Comparison of ENCODE assay signal across 8 cellular contexts in the genomic region with DNA sequence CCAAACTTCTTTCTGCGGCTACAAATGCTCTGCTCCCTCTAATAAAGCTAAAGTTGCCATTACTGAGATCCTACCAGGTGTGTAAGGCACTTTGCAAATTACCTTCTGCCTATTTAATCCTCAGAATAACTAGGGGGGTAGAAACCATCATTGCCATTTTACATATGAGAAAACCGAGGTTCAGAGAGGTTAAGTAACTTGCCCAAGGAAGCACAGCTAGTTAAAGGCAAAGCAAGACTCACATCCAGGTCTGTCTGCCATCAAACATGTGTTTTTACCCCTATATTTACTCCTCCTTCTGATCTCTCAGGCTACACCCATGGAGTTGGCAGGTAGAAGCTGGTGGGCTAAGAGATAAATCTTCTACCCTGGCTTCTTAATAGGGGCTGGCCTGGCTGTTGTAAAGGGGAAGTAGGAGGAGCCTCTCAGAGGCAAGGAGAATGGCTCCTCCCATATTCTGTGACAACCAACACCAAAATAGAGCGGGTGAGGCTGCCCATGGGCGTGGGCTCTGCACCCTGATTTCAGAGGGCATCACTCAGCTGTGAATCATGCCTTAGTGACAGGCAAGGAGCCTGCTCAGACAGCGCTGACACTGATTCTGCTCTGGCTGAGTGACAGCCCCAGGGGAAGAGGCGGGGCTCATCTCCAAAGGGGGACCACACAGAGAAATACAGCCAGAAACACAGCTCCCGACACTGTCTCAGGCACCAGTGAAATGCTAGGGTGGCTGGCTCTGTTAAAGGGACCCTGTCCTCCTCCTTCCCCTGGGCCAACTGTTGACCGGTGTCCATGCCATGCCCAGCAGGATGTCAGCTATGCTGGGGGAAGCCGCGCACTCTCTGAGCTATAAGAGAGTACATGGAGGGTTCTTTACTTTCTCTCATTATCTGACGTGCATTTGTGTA.
DNase-seq lines count a peak whose midpoint lies in the region; ATAC-seq and TF ChIP-seq lines count a peak whose summit lies in the region.

No MANE protein-coding gene starts in this region.

- 69 to 71% methylated on average over 9 to 11 of the region's 11 CpGs for WGBS in testis, 2 donors

- ATAC-seq in HG03139 (IDR thresholded peaks at IDR 0.05; ENCODE audit: unreplicated experiment) (peak; percentile 69), left cardiac atrium (peak; percentile 92 to 96)

- peak overlapping the region in 12 of 21 experiments; percentile 1 to 73 (median 52) for H3K27ac ChIP-seq in skin epidermis
- no peak overlapping the region for H3K27ac ChIP-seq in testis

- TF ChIP-seq POLR2A in testis (IDR thresholded peaks at IDR 0.05) = no peak

- no peaks in the 10 kb centered on the region for H3K9me3 ChIP-seq in testis

- no peaks in the 10 kb centered on the region for H3K36me3 ChIP-seq in testis (ENCODE audit: low read depth, missing control alignments)

- H3K4me1 ChIP-seq in testis = no peaks in the 10 kb centered on the region

- H3K27me3 ChIP-seq in testis = no peaks in the 10 kb centered on the region

- TF ChIP-seq CTCF in testis (IDR thresholded peaks at IDR 0.05) = no peak

- H3K4me3 ChIP-seq in skin epidermis = peak overlapping the region in 2 of 7 experiments; percentile 10 to 12
- H3K4me3 ChIP-seq in testis = no peak overlapping the region

- DNase-seq in NCI-H748 (lab: John Stamatoyannopoulos, UW; ENCODE audit: unreplicated experiment) = peak; percentile 64
- no peak for DNase-seq in NCI-H748 treated with DMSO at 0.1 percent for 48 hours (lab: John Stamatoyannopoulos, UW)
- DNase-seq in SIG-M5 (lab: John Stamatoyannopoulos, UW) = peak; percentile 22
- DNase-seq in activated naive CD4-positive, alpha-beta T cell treated with Interleukin-2 at 50 U/mL for 16 hours = peak; percentile 66
- peak; percentile 67 for DNase-seq in left cardiac atrium
- no peak for DNase-seq in testis

- intact Hi-C loops in left cardiac atrium (cut with DNase I) = no loop called here
- intact Hi-C loops in testis (cut with DNase I; ENCODE audit: low total_unique reads) = no loop called here

Comparison
In these comparisons a context has a peak if more than half of its experiments do, and no peak if none do; other contexts are left out.
1. DNase-seq: peak in NCI-H748 (single experiment), SIG-M5 (single experiment), activated naive CD4-positive, alpha-beta T cell treated with Interleukin-2 at 50 U/mL for 16 hours (single experiment) and left cardiac atrium (single experiment); none in NCI-H748 treated with DMSO at 0.1 percent for 48 hours (single experiment) and testis (single experiment).
2. H3K27ac ChIP-seq: peak in skin epidermis (12 of 21); none in testis (0 of 2).